Comparison of ENCODE assay signal across 19 cellular contexts in genomic region chr2:55155206-55155605, GRCh38.
DNase-seq lines count a peak whose midpoint lies in the region; ATAC-seq, FAIRE-seq and TF ChIP-seq lines count a peak whose summit lies in the region.
"Had no signal": no experiment of that assay in that cellular context is flagged by ENCODE, and none has a peak within 500 bp of the region (broad histone marks: within the 10 kb centered on the region; RNA-seq: fewer than 3 reads in every experiment).

No MANE protein-coding gene starts in this region.

- TF ChIP-seq POLR2A in A549 (IDR thresholded peaks at IDR 0.05; ENCODE audit: low read length) (no peak), sigmoid colon (IDR thresholded peaks at IDR 0.05) (no peak)

- H3K27ac ChIP-seq in A549 (peak overlapping the region in 1 of 2 experiments; percentile 70; a peak in 4 of 6 replicates), WERI-Rb-1 (peak overlapping the region; percentile 54), sigmoid colon (peak overlapping the region; percentile 47 to 80 (median 74))

- TF ChIP-seq CTCF in A549 (IDR thresholded peaks at IDR 0.05) (no peak), WERI-Rb-1 (IDR thresholded peaks at IDR 0.05; ENCODE audit: low read depth, low read length) (no peak), sigmoid colon (IDR thresholded peaks at IDR 0.05) (no peak)

- POLR2A ChIA-PET in A549 (lab: Yijun Ruan, JAX) (interaction anchor here (1.4 kb wide), 1 partner anchor 105 kb away, joined by 7 read pairs; the partner anchor contains the start of gene RTN4), HEK293T (lab: Yijun Ruan, JAX) (interaction anchor here (1.5 kb wide), 1 partner anchor 105 kb away, joined by 5 read pairs; the partner anchor contains the start of gene RTN4)

- H3K27me3 ChIP-seq in WERI-Rb-1 (ENCODE audit: insufficient read depth, low read depth, severe bottlenecking) (no peaks in the 10 kb centered on the region), sigmoid colon (no peaks in the 10 kb centered on the region)

- H3K9me3 ChIP-seq in A549 (no peaks in the 10 kb centered on the region), WERI-Rb-1 (ENCODE audit: severe bottlenecking) (no peaks in the 10 kb centered on the region), sigmoid colon (no peaks in the 10 kb centered on the region)

- H3K4me1 ChIP-seq in A549 (peaks cover 35% of the 10 kb centered on the region), sigmoid colon (peaks cover 0 to 85% (median 84%) of the 10 kb centered on the region in 4 donors)

- no peak for FAIRE-seq in A549 (lab: Jason Lieb, UNC)

- WGBS in A549 (ENCODE audit: missing lambda C conversion rate): 85% methylated on average over 4 of the region's 4 CpGs
- 84 to 85% methylated on average over 4 of the region's 4 CpGs for WGBS in sigmoid colon, 2 donors

- H3K4me3 ChIP-seq in A549: no peak overlapping the region
- no peak overlapping the region for H3K4me3 ChIP-seq in WERI-Rb-1 (ENCODE audit: low read depth, low read length)
- no peak overlapping the region for H3K4me3 ChIP-seq in sigmoid colon

- TF ChIP-seq RAD21 in A549 (conservative IDR thresholded peaks at IDR 0.05 in 1 of 2, IDR thresholded peaks at IDR 0.05 in 1 of 2): no peak

- TF ChIP-seq EP300 in A549 (IDR thresholded peaks at IDR 0.05) (no peak), sigmoid colon (IDR thresholded peaks at IDR 0.05) (no peak)

- intact Hi-C loops in sigmoid colon (cut with DNase I): loop anchor here (5.0 kb wide), 2 partner anchors 38 to 58 kb away; no protein-coding TSS in a partner anchor

- no peak for ATAC-seq in A549
- ATAC-seq: left lobe of liver; right cardiac atrium; stimulated activated effector memory CD8-positive, alpha-beta T cell treated with anti-CD3 and anti-CD28 coated beads, Interleukin-12 subunit alpha, Interleukin-12 subunit beta, amount 100 ng/mL, for 72 hours had no signal

- no peaks in the 10 kb centered on the region for H3K36me3 ChIP-seq in WERI-Rb-1
- H3K36me3 ChIP-seq in sigmoid colon: no peaks in the 10 kb centered on the region

- CTCF ChIA-PET in A549 (lab: Yijun Ruan, JAX): interaction anchor here (0.6 to 14.2 kb wide), 4 partner anchors 11 to 218 kb away, joined by 3 to 127 read pairs (median 9); partner anchors contain the start of gene RTN4
- CTCF ChIA-PET in HEK293T (lab: Yijun Ruan, JAX): interaction anchor here (0.7 kb wide), 1 partner anchor 15 kb away, joined by 3 read pairs; no protein-coding TSS in a partner anchor

- DNase-seq in A549 (ENCODE audit: low read depth in 1 of 2, low spot score in 1 of 2): no peak
- DNase-seq in WERI-Rb-1: no peak
- DNase-seq in globus pallidus (ENCODE audit: low spot score): peak; percentile 42
- no peak for DNase-seq in sigmoid colon
- no peak for DNase-seq in HEK293T (ENCODE audit: extremely low spot score)
- DNase-seq in effector CD4-positive, alpha-beta T cell: no peak
- no peak for DNase-seq in NCI-H1092 treated with DMSO at 0.1 percent for 48 hours (lab: John Stamatoyannopoulos, UW)
- no peak for DNase-seq in HuH-7.5 (ENCODE audit: low spot score)
- DNase-seq: 8988T; activated CD4-positive, alpha-beta T cell treated with anti-CD3 and anti-CD28 coated beads, Interleukin-2, amount 10 ng/mL, durations not matched to agents 24 days and 14 days; activated naive CD8-positive, alpha-beta T cell treated with anti-CD3 and anti-CD28 coated beads, Interleukin-2, amount 10 ng/mL, durations not matched to agents 7 days and 5 days; activated T-cell treated with anti-CD3 and anti-CD28 coated beads, Interleukin-2, amount 50 U/mL, for 24 hours; CD4-positive, alpha-beta T cell; cortex of kidney; NCI-H1092; nephron progenitor cell; right cardiac atrium had no signal

- H3K4me2 ChIP-seq in A549: peak overlapping the region; percentile 56

TF ChIP-seq in A549, 52 proteins besides CTCF, POLR2A, EP300 and RAD21:
- TF ChIP-seq, protein P1, sequence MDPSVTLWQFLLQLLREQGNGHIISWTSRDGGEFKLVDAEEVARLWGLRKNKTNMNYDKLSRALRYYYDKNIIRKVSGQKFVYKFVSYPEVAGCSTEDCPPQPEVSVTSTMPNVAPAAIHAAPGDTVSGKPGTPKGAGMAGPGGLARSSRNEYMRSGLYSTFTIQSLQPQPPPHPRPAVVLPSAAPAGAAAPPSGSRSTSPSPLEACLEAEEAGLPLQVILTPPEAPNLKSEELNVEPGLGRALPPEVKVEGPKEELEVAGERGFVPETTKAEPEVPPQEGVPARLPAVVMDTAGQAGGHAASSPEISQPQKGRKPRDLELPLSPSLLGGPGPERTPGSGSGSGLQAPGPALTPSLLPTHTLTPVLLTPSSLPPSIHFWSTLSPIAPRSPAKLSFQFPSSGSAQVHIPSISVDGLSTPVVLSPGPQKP (IDR thresholded peaks at IDR 0.05; ENCODE audit: low read depth, low read length): no peak
- TF ChIP-seq, protein P2, sequence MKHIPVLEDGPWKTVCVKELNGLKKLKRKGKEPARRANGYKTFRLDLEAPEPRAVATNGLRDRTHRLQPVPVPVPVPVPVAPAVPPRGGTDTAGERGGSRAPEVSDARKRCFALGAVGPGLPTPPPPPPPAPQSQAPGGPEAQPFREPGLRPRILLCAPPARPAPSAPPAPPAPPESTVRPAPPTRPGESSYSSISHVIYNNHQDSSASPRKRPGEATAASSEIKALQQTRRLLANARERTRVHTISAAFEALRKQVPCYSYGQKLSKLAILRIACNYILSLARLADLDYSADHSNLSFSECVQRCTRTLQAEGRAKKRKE (CRISPR knock-in tag; IDR thresholded peaks at IDR 0.05; ENCODE audit: low read depth): no peak
- no peak for TF ChIP-seq RCOR1 (IDR thresholded peaks at IDR 0.05; ENCODE audit: low read depth, low read length)
- TF ChIP-seq SMC3 (IDR thresholded peaks at IDR 0.05): no peak
- TF ChIP-seq HOXA7 (CRISPR knock-in tag; IDR thresholded peaks at IDR 0.05): no peak
- no peak for TF ChIP-seq FOXS1 (CRISPR knock-in tag; IDR thresholded peaks at IDR 0.05)
- no peak for TF ChIP-seq JUNB (IDR thresholded peaks at IDR 0.05)
- no peak for TF ChIP-seq CHD2 (IDR thresholded peaks at IDR 0.05; ENCODE audit: low read length, partially characterized antibody)
- no peak for TF ChIP-seq RARB (CRISPR knock-in tag; IDR thresholded peaks at IDR 0.05)
- no peak for TF ChIP-seq JUN (IDR thresholded peaks at IDR 0.05)
- no peak for TF ChIP-seq NPAS2 (CRISPR knock-in tag; IDR thresholded peaks at IDR 0.05; ENCODE audit: borderline replicate concordance)
- TF ChIP-seq CEBPB (IDR thresholded peaks at IDR 0.05): no peak
- no peak for TF ChIP-seq KDM5A (IDR thresholded peaks at IDR 0.05)

TF ChIP-seq in HEK293T, 16 proteins besides CTCF, POLR2A, EP300 and RAD21:
- TF ChIP-seq PKNOX1 (IDR thresholded peaks at IDR 0.05): no peak
- TF ChIP-seq NFRKB (IDR thresholded peaks at IDR 0.05): no peak
- no peak for TF ChIP-seq FOXA1 (IDR thresholded peaks at IDR 0.05)
- TF ChIP-seq BHLHE40 (IDR thresholded peaks at IDR 0.05; ENCODE audit: borderline replicate concordance): no peak
- TF ChIP-seq HDGF (IDR thresholded peaks at IDR 0.05; ENCODE audit: borderline replicate concordance): no peak
- no peak for TF ChIP-seq FOXK2 (IDR thresholded peaks at IDR 0.05)
